ENCODE assay signal across 20 cellular contexts in the genomic region with DNA sequence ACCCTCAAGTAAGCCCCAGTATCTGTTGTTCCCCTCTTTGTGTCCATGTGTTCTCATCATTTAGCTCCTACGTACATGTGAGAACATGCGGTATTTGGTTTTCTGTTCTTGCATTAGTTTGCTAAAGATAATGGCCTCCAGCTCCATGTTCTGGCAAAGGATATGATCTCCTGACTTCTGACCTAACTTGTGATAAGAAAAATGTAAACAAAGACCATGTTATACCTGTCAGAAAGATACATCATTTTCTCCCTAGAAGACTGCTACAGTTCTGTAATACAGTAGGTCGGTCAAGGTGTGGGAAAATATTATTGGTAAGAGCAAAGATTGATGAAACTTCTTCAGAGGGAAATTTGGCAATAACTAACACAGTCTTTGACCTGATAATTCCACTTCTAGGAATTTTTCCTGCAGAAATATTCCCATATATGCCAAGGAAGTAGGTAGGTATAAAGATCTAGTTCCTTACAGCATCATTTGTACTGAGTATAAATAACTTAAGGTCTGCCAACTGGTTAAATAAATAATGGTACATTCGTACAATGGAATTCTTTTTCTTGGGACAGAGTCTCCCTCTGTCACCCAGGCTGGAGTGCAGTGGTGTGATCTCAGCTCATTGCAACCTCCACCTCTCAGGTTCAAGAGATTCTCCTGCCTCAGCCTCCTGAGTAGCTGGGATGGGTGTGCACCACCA. TPM values are rescaled to one million over a fixed set of nuclear protein-coding genes. Genes with fewer than 3 reads are reported as not detected.
"Had no signal": no experiment of that assay in that cellular context is flagged by ENCODE, and none has a peak within 500 bp of the region (broad histone marks: within the 10 kb centered on the region; RNA-seq: fewer than 3 reads in every experiment).

No MANE protein-coding gene starts in this region.

- H3K9ac ChIP-seq: neural progenitor cell had no signal

- H3K27ac ChIP-seq: coronary artery, left ventricle myocardium inferior, lower lobe of right lung, neural progenitor cell, ovary, tibial nerve, upper lobe of right lung, vagina had no signal

- ATAC-seq: lower lobe of right lung; natural killer cell treated with Interleukin-12 subunit alpha and Interleukin-12 subunit beta and Interleukin-15 and Interleukin-18, amount 100 ng/mL, for 72 hours; right cardiac atrium; stimulated activated effector memory CD8-positive, alpha-beta T cell treated with anti-CD3 and anti-CD28 coated beads, Interleukin-12 subunit alpha, Interleukin-12 subunit beta, amount 100 ng/mL, for 72 hours; stimulated activated naive CD8-positive, alpha-beta T cell treated with anti-CD3 and anti-CD28 coated beads, Interleukin-15, Interleukin-2, amounts not matched to agents 100 U/mL and 50 U/mL, for 24 hours; upper lobe of right lung had no signal

- H2AFZ ChIP-seq: neural progenitor cell had no signal

- FAIRE-seq: islet of Langerhans had no signal

- H3K9me3 ChIP-seq: left ventricle myocardium inferior, lower lobe of right lung, ovary, upper lobe of right lung, vagina had no signal

- H3K4me3 ChIP-seq: coronary artery, left ventricle myocardium inferior, lower lobe of right lung, neural progenitor cell, ovary, tibial nerve, upper lobe of right lung, vagina had no signal

- H3K36me3 ChIP-seq: left ventricle myocardium inferior, lower lobe of right lung, neural progenitor cell, ovary, tibial nerve, upper lobe of right lung, vagina had no signal

- DNase-seq: effector CD4-positive, alpha-beta T cell; foreskin melanocyte; hippocampal formation; left ventricle myocardium inferior; lower lobe of right lung; midbrain; nucleus accumbens; ovary; right cardiac atrium; stimulated activated CD4-positive, alpha-beta T cell treated with anti-CD3 and anti-CD28 coated beads, Interleukin-4, amount 100 ng/mL, for 1 hour; stimulated activated CD8-positive, alpha-beta memory T cell treated with anti-CD3 and anti-CD28 coated beads, Interleukin-4, amount 100 ng/mL, for 48 hours; stimulated activated naive CD8-positive, alpha-beta T cell treated with anti-CD3 and anti-CD28 coated beads, Interleukin-15, Interleukin-2, amounts not matched to agents 100 U/mL and 50 U/mL, for 24 hours; upper lobe of right lung had no signal

- H3K27me3 ChIP-seq: neural progenitor cell, ovary, tibial nerve, upper lobe of right lung, vagina had no signal

- H3K4me1 ChIP-seq: left ventricle myocardium inferior, lower lobe of right lung, neural progenitor cell, tibial nerve, upper lobe of right lung, vagina had no signal

- H3K4me2 ChIP-seq: neural progenitor cell had no signal

RNA-seq across cellular contexts. Expression of a gene that starts 29.0 kb away (rescaled TPM):
- total RNA-seq: left ventricle myocardium inferior; lower lobe of right lung; natural killer cell treated with Interleukin-12 subunit alpha and Interleukin-12 subunit beta and Interleukin-15 and Interleukin-18, amount 100 ng/mL, for 72 hours; vagina had no signal
